ENCODE assay signal across 8 cellular contexts in the genomic region with DNA sequence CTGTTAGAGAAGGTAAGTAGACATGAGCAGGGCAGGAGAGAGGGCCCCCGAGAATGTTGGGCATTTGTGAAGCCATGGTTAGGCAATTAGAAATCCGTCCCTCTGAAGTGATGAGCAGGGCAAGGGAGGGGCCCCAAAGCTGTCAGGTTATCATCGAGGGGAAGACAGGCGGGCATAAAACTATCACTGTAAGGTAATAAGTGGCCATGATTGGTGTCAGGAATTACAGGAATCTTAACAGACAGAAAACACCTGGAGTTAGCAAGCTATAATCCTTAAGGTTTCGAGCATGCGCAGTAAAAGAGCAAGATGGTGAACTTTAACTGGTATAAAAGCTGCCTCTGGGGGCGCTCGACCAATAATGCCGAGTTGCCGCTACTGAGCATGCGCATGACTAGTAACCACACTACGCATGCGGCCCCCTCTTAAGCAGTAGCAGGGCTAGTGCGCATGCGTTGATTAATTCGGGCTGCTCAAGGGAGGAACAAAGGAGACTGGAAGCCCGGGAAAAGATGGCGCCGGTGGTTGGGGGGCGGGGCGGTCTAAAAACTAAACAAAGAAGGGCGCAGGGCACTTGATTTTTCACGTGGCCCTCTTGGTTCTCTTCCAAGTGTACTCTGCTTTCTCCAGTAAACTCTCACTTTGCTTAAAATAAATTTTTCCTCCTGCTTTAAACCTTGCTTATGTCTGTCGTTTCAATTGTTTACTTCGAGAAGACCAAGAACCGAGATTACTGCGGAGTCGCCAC. TPM values are rescaled to one million over a fixed set of nuclear protein-coding genes. Genes with fewer than 3 reads are reported as not detected.
DNase-seq lines count a peak whose midpoint lies in the region; ATAC-seq and TF ChIP-seq lines count a peak whose summit lies in the region.

No MANE protein-coding gene starts in this region.

- H3K4me3 ChIP-seq in choroid plexus epithelial cell (ENCODE audit: low read depth, low read length): peak overlapping the region; percentile 61

- ATAC-seq in GM19023 (IDR thresholded peaks at IDR 0.05; ENCODE audit: unreplicated experiment) (peak; percentile 51), HG03354 (IDR thresholded peaks at IDR 0.05; ENCODE audit: poor library complexity, severe bottlenecking, unreplicated experiment) (peak; percentile 37)

- peak; percentile 83 for TF ChIP-seq CTCF in choroid plexus epithelial cell (conservative IDR thresholded peaks at IDR 0.05; ENCODE audit: low read depth, low read length)

- peak; percentile 100 for DNase-seq in AG20443 (ENCODE audit: low spot score)
- DNase-seq in NCI-H460 (ENCODE audit: extremely low read depth, low read depth): peak; percentile 100
- peak; percentile 93 to 95 for DNase-seq in activated CD4-positive, alpha-beta T cell treated with anti-CD3 and anti-CD28 coated beads for 24 hours (ENCODE audit: low read depth in 2 of 2)
- DNase-seq in choroid plexus epithelial cell (ENCODE audit: low read depth): peak; percentile 100
- peak; percentile 97 for DNase-seq in kidney glomerular epithelial cell (lab: John Stamatoyannopoulos, UW)
- peak; percentile 95 to 96 for DNase-seq in stimulated activated CD4-positive, alpha-beta T cell treated with anti-CD3 and anti-CD28 coated beads, Interleukin-15, amount 100 ng/mL, for 48 hours (ENCODE audit: low read depth in 2 of 2)

RNA-seq across cellular contexts. Expression of a gene that starts 5.5 kb away (rescaled TPM):
- 284 and 301 TPM in 2 replicates for total RNA-seq in NCI-H460 (2014; rRNA removed; shearing (Covaris generic))
- 196 and 240 TPM in 2 replicates for polyA plus RNA-seq in NCI-H460 (2014; cell fraction: nucleus; rRNA removed)

RNA-seq across cellular contexts. Expression of a gene that starts 32.9 kb away (rescaled TPM):
- total RNA-seq in NCI-H460 (2014; rRNA removed; shearing (Covaris generic)): 0.17 and 0.38 TPM in 2 replicates
- polyA plus RNA-seq in NCI-H460 (2014; cell fraction: nucleus; rRNA removed): 0.33 TPM in 1 of 2 replicates, not detected in the other

RNA-seq across cellular contexts. Expression of a gene that starts 33.0 kb away (rescaled TPM):
- 36.2 and 50.9 TPM in 2 replicates for total RNA-seq in NCI-H460 (2014; rRNA removed; shearing (Covaris generic))
- polyA plus RNA-seq in NCI-H460 (2014; cell fraction: nucleus; rRNA removed): 23.2 and 26.3 TPM in 2 replicates

Comparison
In these comparisons a context has a peak if more than half of its experiments do, and no peak if none do; other contexts are left out.
1. Peak in every context shown above with its lines: DNase-seq, ATAC-seq and H3K4me3 ChIP-seq.